ENCODE assay signal across 8 cellular contexts in genomic region chr2:157327621-157328102, GRCh38. TPM values are rescaled to one million over a fixed set of nuclear protein-coding genes. Genes with fewer than 3 reads are reported as not detected.
DNase-seq lines count a peak whose midpoint lies in the region; ATAC-seq and TF ChIP-seq lines count a peak whose summit lies in the region.

No MANE protein-coding gene starts in this region.

- WGBS in right lobe of liver (ENCODE audit: insufficient coverage, low coverage, low lambda C conversion rate, missing lambda C conversion rate): 15% methylated on average over 6 of the region's 6 CpGs

- H3K4me1 ChIP-seq in right lobe of liver: peaks cover 0 to 5% (median 0%) of the 10 kb centered on the region in 4 donors

- H3K9me3 Mint-ChIP-seq in activated CD4-positive, alpha-beta T cell treated with anti-CD3 and anti-CD28 coated beads, Interleukin-2, amount 10 ng/mL, durations not matched to agents 24 days and 14 days: no peaks in the 10 kb centered on the region

- H3K27me3 Mint-ChIP-seq in activated CD4-positive, alpha-beta T cell treated with anti-CD3 and anti-CD28 coated beads, Interleukin-2, amount 10 ng/mL, durations not matched to agents 24 days and 14 days: no peaks in the 10 kb centered on the region

- H3K4me3 ChIP-seq in coronary artery: peak overlapping the region; percentile 43
- H3K4me3 ChIP-seq in right lobe of liver: no peak overlapping the region

- peaks cover 35% of the 10 kb centered on the region for H3K4me1 Mint-ChIP-seq in activated CD4-positive, alpha-beta T cell treated with anti-CD3 and anti-CD28 coated beads, Interleukin-2, amount 10 ng/mL, durations not matched to agents 24 days and 14 days

- H3K27ac ChIP-seq in coronary artery (no peak overlapping the region), right lobe of liver (no peak overlapping the region)

- intact Hi-C loops in activated CD4-positive, alpha-beta T cell treated with anti-CD3 and anti-CD28 coated beads, Interleukin-2, amount 10 ng/mL, durations not matched to agents 24 days and 14 days (cut with micrococcal nuclease): loop anchor here (1.0 to 2.0 kb wide), 5 partner anchors 25 to 270 kb away; partner anchors contain the start of gene CYTIP
- intact Hi-C loops in right lobe of liver (cut with DNase I): no loop called here

- peak overlapping the region; percentile 34 for H3K27ac Mint-ChIP-seq in activated CD4-positive, alpha-beta T cell treated with anti-CD3 and anti-CD28 coated beads, Interleukin-2, amount 10 ng/mL, durations not matched to agents 24 days and 14 days

- TF ChIP-seq POLR2A in right lobe of liver (IDR thresholded peaks at IDR 0.05): no peak

- peak; percentile 76 for TF ChIP-seq CTCF in coronary artery (IDR thresholded peaks at IDR 0.05)
- peak; percentile 71 to 95 (median 94) for TF ChIP-seq CTCF in right lobe of liver (IDR thresholded peaks at IDR 0.05)

- no peaks in the 10 kb centered on the region for H3K36me3 ChIP-seq in right lobe of liver

- no peaks in the 10 kb centered on the region for H3K9me3 ChIP-seq in right lobe of liver

- H3K27me3 ChIP-seq in right lobe of liver: no peaks in the 10 kb centered on the region

- H3K36me3 Mint-ChIP-seq in activated CD4-positive, alpha-beta T cell treated with anti-CD3 and anti-CD28 coated beads, Interleukin-2, amount 10 ng/mL, durations not matched to agents 24 days and 14 days (ENCODE audit: low read depth): peaks cover 4% of the 10 kb centered on the region

- peak overlapping the region; percentile 32 for H3K4me3 Mint-ChIP-seq in activated CD4-positive, alpha-beta T cell treated with anti-CD3 and anti-CD28 coated beads, Interleukin-2, amount 10 ng/mL, durations not matched to agents 24 days and 14 days

- ATAC-seq in GM19023 (IDR thresholded peaks at IDR 0.05; ENCODE audit: unreplicated experiment) (peak; percentile 99), HG03139 (IDR thresholded peaks at IDR 0.05; ENCODE audit: unreplicated experiment) (peak; percentile 99), right lobe of liver (peak; percentile 92 to 96 (median 93))

- peak; percentile 94 for DNase-seq in Ammon's horn (ENCODE audit: low spot score)
- peak; percentile 46 to 82 for DNase-seq in NCI-H524 (lab: John Stamatoyannopoulos, UW)
- peak; percentile 95 for DNase-seq in activated CD4-positive, alpha-beta T cell treated with anti-CD3 and anti-CD28 coated beads, Interleukin-2, amount 10 ng/mL, durations not matched to agents 24 days and 14 days
- peak; percentile 81 for DNase-seq in coronary artery (ENCODE audit: low spot score)
- peak; percentile 66 to 79 (median 78) for DNase-seq in right lobe of liver
- DNase-seq in stimulated activated CD8-positive, alpha-beta memory T cell treated with anti-CD3 and anti-CD28 coated beads, Interleukin-12 subunit alpha, Interleukin-12 subunit beta, amount 100 ng/mL, for 1 hour (ENCODE audit: low read depth): peak; percentile 84

RNA-seq across cellular contexts. Expression of gene ERMN, which starts 2.0 kb away (rescaled TPM):
- 1.4 and 1.6 TPM in 2 replicates for total RNA-seq in activated CD4-positive, alpha-beta T cell treated with anti-CD3 and anti-CD28 coated beads, Interleukin-2, amount 10 ng/mL, durations not matched to agents 24 days and 14 days
- total RNA-seq in right lobe of liver: 1 to 10 TPM in 1 of 6 experiments, not detected in 5; 1.3 TPM
